1 cellular context compared by ENCODE assay signal in genomic region chr4:17647927-17648326, GRCh38.
TF ChIP-seq lines count a peak whose summit lies in the region.

No MANE protein-coding gene starts in this region.

TF ChIP-seq in GM12878, 131 proteins besides CTCF, POLR2A, EP300 and RAD21 (continued from another document):
- TF ChIP-seq, protein P1, sequence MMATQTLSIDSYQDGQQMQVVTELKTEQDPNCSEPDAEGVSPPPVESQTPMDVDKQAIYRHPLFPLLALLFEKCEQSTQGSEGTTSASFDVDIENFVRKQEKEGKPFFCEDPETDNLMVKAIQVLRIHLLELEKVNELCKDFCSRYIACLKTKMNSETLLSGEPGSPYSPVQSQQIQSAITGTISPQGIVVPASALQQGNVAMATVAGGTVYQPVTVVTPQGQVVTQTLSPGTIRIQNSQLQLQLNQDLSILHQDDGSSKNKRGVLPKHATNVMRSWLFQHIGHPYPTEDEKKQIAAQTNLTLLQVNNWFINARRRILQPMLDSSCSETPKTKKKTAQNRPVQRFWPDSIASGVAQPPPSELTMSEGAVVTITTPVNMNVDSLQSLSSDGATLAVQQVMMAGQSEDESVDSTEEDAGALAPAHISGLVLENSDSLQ (IDR thresholded peaks at IDR 0.05), result no peak
- no peak for TF ChIP-seq SPI1 (IDR thresholded peaks at IDR 0.05; ENCODE audit: borderline replicate concordance, insufficient read depth, low read depth, low read length)
- TF ChIP-seq, protein P2, sequence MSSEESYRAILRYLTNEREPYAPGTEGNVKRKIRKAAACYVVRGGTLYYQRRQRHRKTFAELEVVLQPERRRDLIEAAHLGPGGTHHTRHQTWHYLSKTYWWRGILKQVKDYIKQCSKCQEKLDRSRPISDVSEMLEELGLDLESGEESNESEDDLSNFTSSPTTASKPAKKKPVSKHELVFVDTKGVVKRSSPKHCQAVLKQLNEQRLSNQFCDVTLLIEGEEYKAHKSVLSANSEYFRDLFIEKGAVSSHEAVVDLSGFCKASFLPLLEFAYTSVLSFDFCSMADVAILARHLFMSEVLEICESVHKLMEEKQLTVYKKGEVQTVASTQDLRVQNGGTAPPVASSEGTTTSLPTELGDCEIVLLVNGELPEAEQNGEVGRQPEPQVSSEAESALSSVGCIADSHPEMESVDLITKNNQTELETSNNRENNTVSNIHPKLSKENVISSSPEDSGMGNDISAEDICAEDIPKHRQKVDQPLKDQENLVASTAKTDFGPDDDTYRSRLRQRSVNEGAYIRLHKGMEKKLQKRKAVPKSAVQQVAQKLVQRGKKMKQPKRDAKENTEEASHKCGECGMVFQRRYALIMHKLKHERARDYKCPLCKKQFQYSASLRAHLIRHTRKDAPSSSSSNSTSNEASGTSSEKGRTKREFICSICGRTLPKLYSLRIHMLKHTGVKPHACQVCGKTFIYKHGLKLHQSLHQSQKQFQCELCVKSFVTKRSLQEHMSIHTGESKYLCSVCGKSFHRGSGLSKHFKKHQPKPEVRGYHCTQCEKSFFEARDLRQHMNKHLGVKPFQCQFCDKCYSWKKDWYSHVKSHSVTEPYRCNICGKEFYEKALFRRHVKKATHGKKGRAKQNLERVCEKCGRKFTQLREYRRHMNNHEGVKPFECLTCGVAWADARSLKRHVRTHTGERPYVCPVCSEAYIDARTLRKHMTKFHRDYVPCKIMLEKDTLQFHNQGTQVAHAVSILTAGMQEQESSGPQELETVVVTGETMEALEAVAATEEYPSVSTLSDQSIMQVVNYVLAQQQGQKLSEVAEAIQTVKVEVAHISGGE (CRISPR knock-in tag; IDR thresholded peaks at IDR 0.05), result no peak
- no peak for TF ChIP-seq SP1 (IDR thresholded peaks at IDR 0.05; ENCODE audit: low read depth, low read length)
- no peak for TF ChIP-seq SREBF1 (IDR thresholded peaks at IDR 0.05; ENCODE audit: low read length)
- TF ChIP-seq ZZZ3 (IDR thresholded peaks at IDR 0.05; ENCODE audit: control insufficient read depth, insufficient read length, low read depth), result no peak
- no peak for TF ChIP-seq BRCA1 (IDR thresholded peaks at IDR 0.05; ENCODE audit: low read depth, low read length)
- TF ChIP-seq ZNF384 (IDR thresholded peaks at IDR 0.05; ENCODE audit: borderline replicate concordance, low read depth, low read length), result no peak
- no peak for TF ChIP-seq PBX3 (IDR thresholded peaks at IDR 0.05; ENCODE audit: insufficient replicate concordance, low read depth, low read length)
- TF ChIP-seq CBX5 (IDR thresholded peaks at IDR 0.05; ENCODE audit: low read depth), result no peak
